ENCODE assay signal across 9 cellular contexts in the genomic region with DNA sequence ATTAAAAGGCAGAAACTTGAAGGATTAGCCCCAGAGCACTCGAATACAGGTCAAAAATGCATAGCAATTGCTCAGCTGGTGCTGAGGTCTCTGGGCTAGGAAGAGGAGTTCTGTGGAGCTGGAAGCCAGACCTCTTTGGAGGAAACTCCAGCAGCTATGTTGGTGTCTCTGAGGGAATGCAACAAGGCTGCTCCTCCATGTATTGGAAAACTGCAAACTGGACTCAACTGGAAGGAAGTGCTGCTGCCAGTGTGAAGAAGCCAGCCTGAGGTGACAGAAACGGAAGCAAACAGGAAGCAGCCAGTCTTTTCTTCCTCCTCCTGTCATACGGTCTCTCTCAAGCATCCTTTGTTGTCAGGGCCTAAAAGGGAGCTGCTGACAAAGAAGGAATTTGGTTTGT.
DNase-seq lines count a peak whose midpoint lies in the region; ATAC-seq and TF ChIP-seq lines count a peak whose summit lies in the region.
"Had no signal": no experiment of that assay in that cellular context is flagged by ENCODE, and none has a peak within 500 bp of the region (broad histone marks: within the 10 kb centered on the region; RNA-seq: fewer than 3 reads in every experiment).

No MANE protein-coding gene starts in this region.

- no peaks in the 10 kb centered on the region for H3K27me3 ChIP-seq in CD4-positive, alpha-beta T cell (ENCODE audit: control insufficient read depth, insufficient read depth, low read length)
- no peaks in the 10 kb centered on the region for H3K27me3 ChIP-seq in HUES64 (ENCODE audit: insufficient read depth, low read length)

- no peaks in the 10 kb centered on the region for H3K9me3 Mint-ChIP-seq in CD4-positive, alpha-beta T cell
- no peaks in the 10 kb centered on the region for H3K9me3 Mint-ChIP-seq in activated naive CD8-positive, alpha-beta T cell treated with anti-CD3 and anti-CD28 coated beads for 36 hours
- no peaks in the 10 kb centered on the region for H3K9me3 Mint-ChIP-seq in natural killer cell

- H3K27ac ChIP-seq in CD4-positive, alpha-beta T cell (ENCODE audit: low read depth, low read length): no peak overlapping the region
- H3K27ac ChIP-seq in HUES64 (ENCODE audit: low read depth, low read length): peak overlapping the region; percentile 81

- no peaks in the 10 kb centered on the region for H3K27me3 Mint-ChIP-seq in CD4-positive, alpha-beta T cell
- H3K27me3 Mint-ChIP-seq in activated naive CD8-positive, alpha-beta T cell treated with anti-CD3 and anti-CD28 coated beads for 36 hours: no peaks in the 10 kb centered on the region
- H3K27me3 Mint-ChIP-seq in natural killer cell (ENCODE audit: low read depth in 2 of 2): no peaks in the 10 kb centered on the region

- WGBS in HUES64: 10% methylated on average over 3 of the region's 3 CpGs

- CTCF ChIA-PET in CD4-positive, alpha-beta T cell (lab: Charles Lee): no interaction called here

- 0 out of 2 replicates have a peak overlapping the region, but pooled peaks have one; percentile 18 for H3K4me3 ChIP-seq in HUES64 (ENCODE audit: low read length)

- peak; percentile 78 for ATAC-seq in CD4-positive, alpha-beta T cell (ENCODE audit: poor library complexity)
- ATAC-seq in natural killer cell (peak; percentile 52 to 58 (median 57)), GM19397 (IDR thresholded peaks at IDR 0.05; ENCODE audit: unreplicated experiment) (no peak)

- H3K36me3 ChIP-seq in HUES64 (ENCODE audit: insufficient read depth, low read length): no peaks in the 10 kb centered on the region

- intact Hi-C loops in CD4-positive, alpha-beta T cell (cut with DNase I, micrococcal nuclease): no loop called here
- intact Hi-C loops in natural killer cell (cut with micrococcal nuclease): no loop called here

- no peaks in the 10 kb centered on the region for H3K9me3 ChIP-seq in CD4-positive, alpha-beta T cell (ENCODE audit: control insufficient read depth, low read length)
- H3K9me3 ChIP-seq in HUES64 (ENCODE audit: insufficient read depth, low read depth, low read length): no peaks in the 10 kb centered on the region

- DNase-seq in CD4-positive, alpha-beta T cell: peak in 1 of 10 experiments; percentile 8
- DNase-seq in activated naive CD8-positive, alpha-beta T cell treated with anti-CD3 and anti-CD28 coated beads for 36 hours: no peak
- DNase-seq in natural killer cell (no peak), OCI-M1 (lab: John Stamatoyannopoulos, UW) (no peak), iPS-NIHi7 (ENCODE audit: extremely low spot score) (no peak), midbrain (lab: John Stamatoyannopoulos, UW) (no peak)
- DNase-seq: DMS 273 treated with DMSO at 0.1 percent for 48 hours had no signal

- TF ChIP-seq CTCF in CD4-positive, alpha-beta T cell (IDR thresholded peaks at IDR 0.05): no peak
- TF ChIP-seq CTCF in natural killer cell (IDR thresholded peaks at IDR 0.05): no peak

- peak overlapping the region; percentile 85 for H3K27ac Mint-ChIP-seq in CD4-positive, alpha-beta T cell
- peak overlapping the region; percentile 73 for H3K27ac Mint-ChIP-seq in activated naive CD8-positive, alpha-beta T cell treated with anti-CD3 and anti-CD28 coated beads for 36 hours
- H3K27ac Mint-ChIP-seq in natural killer cell: peak overlapping the region in 1 of 2 donors; percentile 62

- POLR2A ChIA-PET in CD4-positive, alpha-beta T cell (lab: Charles Lee): interaction anchor here (0.6 to 1.7 kb wide), 6 partner anchors 9 to 309 kb away, joined by 3 to 9 read pairs (median 4); partner anchors contain the start of gene JUN

- H3K4me1 Mint-ChIP-seq in CD4-positive, alpha-beta T cell (ENCODE audit: low read depth): peaks cover 38% of the 10 kb centered on the region
- H3K4me1 Mint-ChIP-seq in activated naive CD8-positive, alpha-beta T cell treated with anti-CD3 and anti-CD28 coated beads for 36 hours: peaks cover 31% of the 10 kb centered on the region
- peaks cover 32 to 36% of the 10 kb centered on the region in 2 donors for H3K4me1 Mint-ChIP-seq in natural killer cell

- no peak overlapping the region for H3K4me3 Mint-ChIP-seq in CD4-positive, alpha-beta T cell
- H3K4me3 Mint-ChIP-seq in activated naive CD8-positive, alpha-beta T cell treated with anti-CD3 and anti-CD28 coated beads for 36 hours: no peak overlapping the region
- peak overlapping the region; percentile 47 for H3K4me3 Mint-ChIP-seq in natural killer cell

- H3K36me3 Mint-ChIP-seq in CD4-positive, alpha-beta T cell (ENCODE audit: low read depth): no peaks in the 10 kb centered on the region
- H3K36me3 Mint-ChIP-seq in activated naive CD8-positive, alpha-beta T cell treated with anti-CD3 and anti-CD28 coated beads for 36 hours: peaks cover 2% of the 10 kb centered on the region
- no peaks in the 10 kb centered on the region for H3K36me3 Mint-ChIP-seq in natural killer cell

- H3K9ac ChIP-seq in HUES64 (ENCODE audit: low read depth, low read length): peak overlapping the region; percentile 40; the same call in 1 of the 2 replicates

- peaks cover 42% of the 10 kb centered on the region for H3K4me1 ChIP-seq in HUES64 (ENCODE audit: insufficient read depth, low read length)
